ENCODE assay signal across 27 cellular contexts in the genomic region with DNA sequence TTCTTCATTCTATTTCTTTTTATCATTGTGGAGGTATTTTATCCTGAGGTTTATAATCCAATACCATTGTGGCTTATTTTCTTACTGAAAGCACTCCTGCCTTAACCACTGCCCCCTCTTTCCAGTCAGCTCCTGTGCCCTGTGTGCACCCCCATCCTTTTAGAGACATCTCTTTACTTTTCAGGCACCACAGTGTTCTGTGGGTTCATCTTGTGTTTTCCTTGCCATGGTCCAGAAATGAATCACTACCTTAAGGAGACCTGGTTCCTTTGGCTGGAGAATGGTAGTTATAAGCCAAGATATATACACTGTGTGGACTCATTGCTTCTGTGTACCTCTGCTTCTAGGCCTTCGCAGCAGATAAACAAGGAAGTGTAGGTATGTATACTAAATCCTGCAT.
"Had no signal": no experiment of that assay in that cellular context is flagged by ENCODE, and none has a peak within 500 bp of the region (broad histone marks: within the 10 kb centered on the region; RNA-seq: fewer than 3 reads in every experiment).

No MANE protein-coding gene starts in this region.

- H3K9me3 ChIP-seq: esophagus muscularis mucosa, gastroesophageal sphincter, lower lobe of right lung, right lobe of liver, suprapubic skin, transverse colon, vagina had no signal

- H3K36me3 Mint-ChIP-seq: natural killer cell had no signal

- H3K27me3 Mint-ChIP-seq: progenitor cell of endocrine pancreas; stimulated activated naive CD8-positive, alpha-beta T cell treated with anti-CD3 and anti-CD28 coated beads, Interleukin-15, amount 100 ng/mL, for 72 hours had no signal

- ATAC-seq: foreskin keratinocyte; gastroesophageal sphincter; left ventricle myocardium superior; lower lobe of right lung; natural killer cell; right lobe of liver; stimulated activated naive CD8-positive, alpha-beta T cell treated with anti-CD3 and anti-CD28 coated beads, Interleukin-15, amount 100 ng/mL, for 72 hours had no signal

- H3K79me2 ChIP-seq: parathyroid adenoma had no signal

- H3K4me1 ChIP-seq: esophagus muscularis mucosa, foreskin keratinocyte, gastroesophageal sphincter, lower lobe of right lung, right lobe of liver, suprapubic skin, transverse colon, vagina had no signal

- H3K9me3 Mint-ChIP-seq: immature natural killer cell; natural killer cell; stimulated activated naive CD8-positive, alpha-beta T cell treated with anti-CD3 and anti-CD28 coated beads, Interleukin-15, amount 100 ng/mL, for 72 hours had no signal

- H3K9ac ChIP-seq: parathyroid adenoma had no signal

- H3K4me3 Mint-ChIP-seq: immature natural killer cell; natural killer cell; stimulated activated naive CD8-positive, alpha-beta T cell treated with anti-CD3 and anti-CD28 coated beads, Interleukin-15, amount 100 ng/mL, for 72 hours had no signal

- FAIRE-seq: endothelial cell of umbilical vein, keratinocyte had no signal

- H3K4me1 Mint-ChIP-seq: immature natural killer cell; natural killer cell; stimulated activated naive CD8-positive, alpha-beta T cell treated with anti-CD3 and anti-CD28 coated beads, Interleukin-15, amount 100 ng/mL, for 72 hours had no signal

- H3K27ac Mint-ChIP-seq: immature natural killer cell; natural killer cell; progenitor cell of endocrine pancreas; stimulated activated naive CD8-positive, alpha-beta T cell treated with anti-CD3 and anti-CD28 coated beads, Interleukin-15, amount 100 ng/mL, for 72 hours had no signal

- H3K4me2 ChIP-seq: smooth muscle cell had no signal

- H2AFZ ChIP-seq: parathyroid adenoma had no signal

- H3K27ac ChIP-seq: coronary artery, esophagus muscularis mucosa, foreskin keratinocyte, gastroesophageal sphincter, lower lobe of right lung, parathyroid adenoma, right lobe of liver, suprapubic skin, transverse colon, vagina had no signal

- DNase-seq: dermis blood vessel endothelial cell; effector memory CD4-positive, alpha-beta T cell; foreskin keratinocyte; hypothalamus; immature natural killer cell; left ventricle myocardium superior; lower lobe of right lung; natural killer cell; occipital lobe; right lobe of liver; stimulated activated CD4-positive, alpha-beta T cell treated with anti-CD3 and anti-CD28 coated beads, Interleukin-12 subunit alpha, Interleukin-12 subunit beta, amount 100 ng/mL, for 4 hours; stimulated activated CD4-positive, alpha-beta T cell treated with anti-CD3 and anti-CD28 coated beads, Interleukin-1b, Interleukin-23, amount 100 ng/mL, for 48 hours; stimulated activated CD4-positive, alpha-beta T cell treated with anti-CD3 and anti-CD28 coated beads, Interleukin-4, amount 100 ng/mL, for 1 hour; stimulated activated CD8-positive, alpha-beta memory T cell treated with anti-CD3 and anti-CD28 coated beads, Interleukin-4, amount 100 ng/mL, for 48 hours; stimulated activated naive CD4-positive, alpha-beta T cell; stimulated activated naive CD8-positive, alpha-beta T cell treated with anti-CD3 and anti-CD28 coated beads, Interleukin-15, amount 100 ng/mL, for 72 hours; transverse colon had no signal

- H3K4me3 ChIP-seq: coronary artery, esophagus muscularis mucosa, gastroesophageal sphincter, lower lobe of right lung, right lobe of liver, smooth muscle cell, suprapubic skin, transverse colon, vagina had no signal

- H3K27me3 ChIP-seq: esophagus muscularis mucosa, foreskin keratinocyte, gastroesophageal sphincter, right lobe of liver, suprapubic skin, transverse colon, vagina had no signal

- H3K36me3 ChIP-seq: lower lobe of right lung, right lobe of liver, suprapubic skin, transverse colon, vagina had no signal
